8 cellular contexts compared by ENCODE assay signal in the genomic region with DNA sequence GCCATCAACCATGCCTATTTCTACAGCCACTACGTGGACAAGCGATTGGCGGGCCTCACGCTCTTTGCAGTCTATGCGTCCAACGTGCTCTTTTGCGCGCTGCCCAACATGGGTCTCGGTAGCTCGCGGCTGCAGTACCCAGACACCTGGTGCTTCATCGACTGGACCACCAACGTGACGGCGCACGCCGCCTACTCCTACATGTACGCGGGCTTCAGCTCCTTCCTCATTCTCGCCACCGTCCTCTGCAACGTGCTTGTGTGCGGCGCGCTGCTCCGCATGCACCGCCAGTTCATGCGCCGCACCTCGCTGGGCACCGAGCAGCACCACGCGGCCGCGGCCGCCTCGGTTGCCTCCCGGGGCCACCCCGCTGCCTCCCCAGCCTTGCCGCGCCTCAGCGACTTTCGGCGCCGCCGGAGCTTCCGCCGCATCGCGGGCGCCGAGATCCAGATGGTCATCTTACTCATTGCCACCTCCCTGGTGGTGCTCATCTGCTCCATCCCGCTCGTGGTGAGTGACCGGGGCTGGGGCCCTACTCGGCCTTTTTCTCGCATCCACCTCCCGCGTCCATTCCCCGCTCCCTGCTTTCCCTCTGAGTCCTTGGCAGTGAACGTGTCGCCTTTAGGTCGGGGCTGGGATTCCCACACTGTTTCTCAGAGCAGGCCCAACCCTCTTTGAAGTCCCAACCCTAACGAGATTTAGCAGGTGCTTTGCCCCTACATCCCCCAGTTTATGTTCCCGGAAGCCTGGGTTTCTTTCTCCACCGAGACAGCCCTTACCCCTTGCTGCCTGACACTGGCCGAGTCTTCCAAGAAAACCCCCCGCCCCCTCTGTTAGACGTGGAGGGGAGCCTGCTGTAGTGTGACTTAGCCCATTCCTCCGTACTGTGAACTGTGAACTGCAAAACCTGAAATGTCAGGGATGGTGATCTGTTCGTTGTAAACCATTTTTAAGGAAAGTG. TPM values are rescaled to one million over a fixed set of nuclear protein-coding genes. Genes with fewer than 3 reads are reported as not detected.
DNase-seq lines count a peak whose midpoint lies in the region; ATAC-seq and TF ChIP-seq lines count a peak whose summit lies in the region.

No MANE protein-coding gene starts in this region.

- H3K4me3 ChIP-seq in NT2/D1 (ENCODE audit: insufficient read length, low read depth) (peak overlapping the region; percentile 47), ascending aorta (peak overlapping the region; percentile 77 to 80), iPS-20b (ENCODE audit: low read length) (peak overlapping the region; percentile 70)

- H3K4me1 ChIP-seq in NT2/D1 (ENCODE audit: insufficient read depth, insufficient read length) (no peaks in the 10 kb centered on the region), ascending aorta (no peaks in the 10 kb centered on the region), iPS-20b (ENCODE audit: insufficient read depth, low read length) (peaks cover 7% of the 10 kb centered on the region; the same call in 1 of the 2 replicates)

- no peaks in the 10 kb centered on the region for H3K36me3 ChIP-seq in NT2/D1 (ENCODE audit: insufficient read depth, insufficient read length, low read length)
- no peaks in the 10 kb centered on the region for H3K36me3 ChIP-seq in ascending aorta
- H3K36me3 ChIP-seq in iPS-20b (ENCODE audit: insufficient read depth, low read depth, low read length) = no peaks in the 10 kb centered on the region

- no peak overlapping the region for H3K9ac ChIP-seq in NT2/D1 (ENCODE audit: insufficient read length, low read depth)
- no peak overlapping the region for H3K9ac ChIP-seq in iPS-20b (ENCODE audit: low read depth, low read length)

- H3K27ac ChIP-seq in ascending aorta = peak overlapping the region; percentile 20 to 91
- no peak overlapping the region for H3K27ac ChIP-seq in iPS-20b (ENCODE audit: low read length)

- DNase-seq in NK-92 treated with Interleukin-12 subunit alpha and Interleukin-12 subunit beta, amount 100 ng/mL, for 24 hours (lab: John Stamatoyannopoulos, UW) = peak; percentile 56
- no peak for DNase-seq in NK-92 (lab: John Stamatoyannopoulos, UW; ENCODE audit: unreplicated experiment)
- no peak for DNase-seq in NT2/D1 (ENCODE audit: low read depth, low spot score)
- no peak for DNase-seq in ascending aorta (ENCODE audit: low spot score in 2 of 2)
- peak; percentile 60 for DNase-seq in stimulated activated CD4-positive, alpha-beta T cell treated with anti-CD3 and anti-CD28 coated beads, Interleukin-15, amount 100 ng/mL, for 24 hours
- DNase-seq in DMS53 (lab: John Stamatoyannopoulos, UW) = no peak

- no peak for ATAC-seq in HG02840 (IDR thresholded peaks at IDR 0.05; ENCODE audit: low FRiP score, unreplicated experiment)

- TF ChIP-seq CTCF in ascending aorta (IDR thresholded peaks at IDR 0.05) = no peak

- intact Hi-C loops in ascending aorta (cut with DNase I) = loop anchor here (10.0 kb wide), 1 partner anchor 737 kb away; no protein-coding TSS in a partner anchor

- peaks cover 50% of the 10 kb centered on the region for H3K27me3 ChIP-seq in NT2/D1 (ENCODE audit: insufficient read depth, insufficient read length)
- H3K27me3 ChIP-seq in ascending aorta = no peaks in the 10 kb centered on the region
- H3K27me3 ChIP-seq in iPS-20b (ENCODE audit: insufficient read depth, low read length) = peaks cover 56% of the 10 kb centered on the region

- H3K9me3 ChIP-seq in NT2/D1 (ENCODE audit: insufficient read depth, low read length) (no peaks in the 10 kb centered on the region), ascending aorta (no peaks in the 10 kb centered on the region), iPS-20b (ENCODE audit: insufficient read depth, low read depth, low read length) (no peaks in the 10 kb centered on the region)

RNA-seq across cellular contexts. Expression of gene PTGER4, which starts 1.9 kb away (rescaled TPM):
- total RNA-seq in ascending aorta = 48.3 TPM

Comparison
In these comparisons a context has a peak if more than half of its experiments do, and no peak if none do; other contexts are left out.
1. DNase-seq: peak in NK-92 treated with Interleukin-12 subunit alpha and Interleukin-12 subunit beta, amount 100 ng/mL, for 24 hours (single experiment) and stimulated activated CD4-positive, alpha-beta T cell treated with anti-CD3 and anti-CD28 coated beads, Interleukin-15, amount 100 ng/mL, for 24 hours (single experiment); none in NK-92 (single experiment), NT2/D1 (single experiment), ascending aorta (0 of 2) and DMS53 (single experiment).
2. Peak in every context shown above with its lines, with median percentiles within 50 percentile points of each other: H3K4me3 ChIP-seq.